In the genomic region with DNA sequence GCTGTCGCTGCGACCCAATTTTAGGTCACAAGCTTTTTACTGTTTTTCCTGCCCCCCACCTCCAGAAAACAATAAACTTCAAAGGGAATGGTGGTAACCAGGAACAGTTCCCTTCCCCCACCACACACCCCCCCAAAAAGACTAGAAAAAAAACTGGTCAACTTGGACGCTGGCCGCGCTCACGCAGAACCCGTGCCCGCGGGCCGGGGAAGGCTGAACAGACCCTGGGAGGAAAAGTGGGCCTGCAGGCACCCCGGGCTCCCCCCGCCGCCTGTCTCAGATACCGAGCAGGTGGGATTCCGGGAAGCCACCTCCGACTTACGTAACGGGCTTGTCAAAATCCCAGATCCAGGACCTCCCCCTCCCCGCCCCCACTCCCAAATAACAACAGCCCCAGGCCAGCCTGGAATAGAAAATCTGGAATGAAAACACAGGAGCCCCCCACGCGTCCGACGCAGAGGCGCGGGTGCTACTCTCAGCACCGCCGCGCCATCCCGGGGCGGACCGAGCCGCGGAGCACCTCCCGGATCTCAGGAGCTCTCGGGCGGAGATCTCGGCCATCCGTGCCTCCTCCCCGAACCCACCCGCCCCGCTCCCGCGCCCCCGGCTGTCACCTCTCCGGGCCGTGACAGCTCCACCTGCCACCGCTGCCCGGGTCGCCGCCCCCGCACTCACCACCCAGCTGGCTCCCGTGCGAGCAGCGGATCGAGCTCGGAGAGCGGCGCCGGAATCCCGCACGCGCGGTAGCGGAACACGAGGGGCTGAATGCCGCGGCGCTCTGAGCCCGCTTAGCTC, we compare ENCODE assay signal across 8 cellular contexts. TPM values are rescaled to one million over a fixed set of nuclear protein-coding genes. Genes with fewer than 3 reads are reported as not detected.
DNase-seq lines count a peak whose midpoint lies in the region; ATAC-seq and FAIRE-seq lines count a peak whose summit lies in the region.

No MANE protein-coding gene starts in this region.

- H3K4me3 ChIP-seq in iPS-11a (ENCODE audit: low read depth, low read length): peak overlapping the region; percentile 63

- ATAC-seq in GM18502 (IDR thresholded peaks at IDR 0.05; ENCODE audit: poor library complexity, unreplicated experiment) (peak; percentile 5), sciatic nerve (peak; percentile 38), GM18520 (IDR thresholded peaks at IDR 0.05; ENCODE audit: unreplicated experiment) (no peak)

- DNase-seq in HTR-8/SVneo (ENCODE audit: insufficient read length, low spot score) (peak; percentile 27), SW 1271 (lab: John Stamatoyannopoulos, UW) (peak; percentile 53 to 76), astrocyte of the hippocampus (ENCODE audit: low read depth, low spot score) (peak; percentile 70), sciatic nerve (ENCODE audit: low spot score) (peak; percentile 79), NOMO-1 treated with DMSO at 0.1 percent for 48 hours (lab: John Stamatoyannopoulos, UW; ENCODE audit: unreplicated experiment) (no peak)

- FAIRE-seq in HTR-8/SVneo (lab: Jason Lieb, UNC): no peak

- intact Hi-C loops in sciatic nerve (cut with DNase I): no loop called here

RNA-seq across cellular contexts. Expression of a gene that starts 0.6 kb away (rescaled TPM):
- 46.5 TPM for total RNA-seq in sciatic nerve
